8 cellular contexts compared by ENCODE assay signal in the genomic region with DNA sequence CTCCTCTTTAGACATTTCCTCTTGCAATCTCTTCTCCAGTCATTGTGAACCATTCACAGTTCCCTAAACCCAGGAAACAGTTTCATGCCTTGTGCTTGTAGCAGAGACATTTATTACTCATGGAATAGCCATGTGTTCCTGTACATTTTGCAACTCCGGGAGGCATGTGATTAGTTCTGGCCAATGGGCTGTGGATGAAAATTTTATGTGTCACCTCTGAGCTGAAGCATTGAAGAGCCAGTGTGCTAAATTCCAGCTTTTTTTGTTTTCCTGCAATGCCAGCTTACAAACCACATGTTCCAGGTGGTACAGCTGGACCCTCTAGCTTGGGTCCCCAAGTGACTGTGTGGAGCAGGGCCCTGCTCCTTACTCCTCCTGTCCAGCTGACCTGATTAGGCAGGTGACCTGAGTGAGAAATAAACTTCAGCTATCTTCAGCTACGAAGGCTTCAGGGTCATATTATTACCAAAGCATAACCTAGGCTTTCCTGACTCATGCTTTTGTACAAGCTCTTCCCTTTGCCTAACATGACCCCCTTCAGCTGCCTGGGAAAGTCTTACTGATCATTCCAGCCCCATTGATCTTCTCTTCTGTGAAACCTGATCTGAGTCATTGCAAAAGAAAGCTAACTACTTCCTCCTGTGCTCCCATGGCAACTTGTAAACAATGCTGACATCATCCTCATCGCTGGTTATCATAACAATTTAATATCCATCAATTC.
DNase-seq lines count a peak whose midpoint lies in the region; ATAC-seq and TF ChIP-seq lines count a peak whose summit lies in the region.

No MANE protein-coding gene starts in this region.

- no peaks in the 10 kb centered on the region for H3K27me3 ChIP-seq in neural progenitor cell

- no peaks in the 10 kb centered on the region for H3K27me3 Mint-ChIP-seq in activated CD4-positive, alpha-beta T cell treated with anti-CD3 and anti-CD28 coated beads, Interleukin-2, amount 10 ng/mL, durations not matched to agents 7 days and 5 days
- H3K27me3 Mint-ChIP-seq in neural progenitor cell (ENCODE audit: insufficient read depth, low read depth) = peaks cover 3% of the 10 kb centered on the region

- no peaks in the 10 kb centered on the region for H3K79me2 ChIP-seq in neural progenitor cell (ENCODE audit: low read depth)

- H3K4me2 ChIP-seq in neural progenitor cell = no peak overlapping the region

- no peak overlapping the region for H3K4me3 ChIP-seq in neural progenitor cell

- CTCF ChIA-PET in activated CD4-positive, alpha-beta T cell treated with anti-CD3 and anti-CD28 coated beads, Interleukin-2, amount 10 ng/mL, durations not matched to agents 7 days and 5 days (lab: Charles Lee) = interaction anchor here (0.6 to 2.7 kb wide), 13 partner anchors 8 to 869 kb away, joined by 3 to 8 read pairs (median 4); no protein-coding TSS in a partner anchor

- no peak for TF ChIP-seq CTCF in neural progenitor cell (IDR thresholded peaks at IDR 0.05)

- H3K27ac Mint-ChIP-seq in activated CD4-positive, alpha-beta T cell treated with anti-CD3 and anti-CD28 coated beads, Interleukin-2, amount 10 ng/mL, durations not matched to agents 7 days and 5 days = peak overlapping the region; percentile 47
- peak overlapping the region; percentile 87 for H3K27ac Mint-ChIP-seq in neural progenitor cell

- no peak for DNase-seq in Right ventricle myocardium inferior (ENCODE audit: missing footprints)
- no peak for DNase-seq in cardiac septum (ENCODE audit: low spot score)
- DNase-seq in NCI-H2029 treated with DMSO at 0.1 percent for 48 hours (lab: John Stamatoyannopoulos, UW) = peak; percentile 94
- DNase-seq in activated CD4-positive, alpha-beta T cell treated with anti-CD3 and anti-CD28 coated beads, Interleukin-2, amount 10 ng/mL, durations not matched to agents 7 days and 5 days = peak; percentile 78
- peak; percentile 38 for DNase-seq in neural progenitor cell (ENCODE audit: low spot score)
- no peak for DNase-seq in UCSD-AML1 (lab: John Stamatoyannopoulos, UW; ENCODE audit: unreplicated experiment)

- peaks cover 32% of the 10 kb centered on the region for H3K9me3 Mint-ChIP-seq in activated CD4-positive, alpha-beta T cell treated with anti-CD3 and anti-CD28 coated beads, Interleukin-2, amount 10 ng/mL, durations not matched to agents 7 days and 5 days
- H3K9me3 Mint-ChIP-seq in neural progenitor cell = peaks cover 12% of the 10 kb centered on the region

- no peak overlapping the region for H3K27ac ChIP-seq in neural progenitor cell

- no peaks in the 10 kb centered on the region for H4K20me1 ChIP-seq in neural progenitor cell (ENCODE audit: low read depth)

- POLR2A ChIA-PET in activated CD4-positive, alpha-beta T cell treated with anti-CD3 and anti-CD28 coated beads, Interleukin-2, amount 10 ng/mL, durations not matched to agents 7 days and 5 days (lab: Charles Lee) = interaction anchor here (0.6 kb wide), 1 partner anchor 37 kb away, joined by 3 read pairs; no protein-coding TSS in a partner anchor

- H3F3A ChIP-seq in neural progenitor cell (ENCODE audit: low read depth) = peaks cover 7% of the 10 kb centered on the region

- H3K4me1 Mint-ChIP-seq in activated CD4-positive, alpha-beta T cell treated with anti-CD3 and anti-CD28 coated beads, Interleukin-2, amount 10 ng/mL, durations not matched to agents 7 days and 5 days = peaks cover 75% of the 10 kb centered on the region
- peaks cover 41% of the 10 kb centered on the region for H3K4me1 Mint-ChIP-seq in neural progenitor cell

- H3K36me3 Mint-ChIP-seq in activated CD4-positive, alpha-beta T cell treated with anti-CD3 and anti-CD28 coated beads, Interleukin-2, amount 10 ng/mL, durations not matched to agents 7 days and 5 days (ENCODE audit: low read depth) = peaks cover 27% of the 10 kb centered on the region
- no peaks in the 10 kb centered on the region for H3K36me3 Mint-ChIP-seq in neural progenitor cell

- no peak overlapping the region for H2AFZ ChIP-seq in neural progenitor cell (replicated peaks)

- H3K9me3 ChIP-seq in neural progenitor cell (ENCODE audit: low read depth) = no peaks in the 10 kb centered on the region

- no peak overlapping the region for H3K4me3 Mint-ChIP-seq in activated CD4-positive, alpha-beta T cell treated with anti-CD3 and anti-CD28 coated beads, Interleukin-2, amount 10 ng/mL, durations not matched to agents 7 days and 5 days
- H3K4me3 Mint-ChIP-seq in neural progenitor cell = no peak overlapping the region

- ATAC-seq in Right ventricle myocardium inferior (peak; percentile 59), HG02938 (IDR thresholded peaks at IDR 0.05; ENCODE audit: unreplicated experiment) (peak; percentile 88), esophagus mucosa (peak; percentile 84)

- H3K4me1 ChIP-seq in neural progenitor cell = peaks cover 14% of the 10 kb centered on the region

- H3K9ac ChIP-seq in neural progenitor cell = no peak overlapping the region

- intact Hi-C loops in Right ventricle myocardium inferior (cut with DNase I) = no loop called here
- intact Hi-C loops in cardiac septum (cut with DNase I) = no loop called here

- no peaks in the 10 kb centered on the region for H3K36me3 ChIP-seq in neural progenitor cell

Comparison
In these comparisons a context has a peak if more than half of its experiments do, and no peak if none do; other contexts are left out.
1. DNase-seq: peak in NCI-H2029 treated with DMSO at 0.1 percent for 48 hours (single experiment), activated CD4-positive, alpha-beta T cell treated with anti-CD3 and anti-CD28 coated beads, Interleukin-2, amount 10 ng/mL, durations not matched to agents 7 days and 5 days (single experiment) and neural progenitor cell (single experiment); none in Right ventricle myocardium inferior (single experiment), cardiac septum (single experiment) and UCSD-AML1 (single experiment).
2. Peak in every context shown above with its lines, with median percentiles within 50 percentile points of each other: ATAC-seq.